ENCODE assay signal across 20 cellular contexts in genomic region chr7:149732111-149732561, GRCh38. TPM values are rescaled to one million over a fixed set of nuclear protein-coding genes. Genes with fewer than 3 reads are reported as not detected.
"Had no signal": no experiment of that assay in that cellular context is flagged by ENCODE, and none has a peak within 500 bp of the region (broad histone marks: within the 10 kb centered on the region; RNA-seq: fewer than 3 reads in every experiment).

No MANE protein-coding gene starts in this region.

- H3K4me1 ChIP-seq: adrenal gland, left lung, uterus had no signal

- DNase-seq: activated CD4-positive, alpha-beta memory T cell treated with anti-CD3 and anti-CD28 coated beads, Interleukin-2, amount 10 ng/mL, durations not matched to agents 7 days and 5 days; activated CD4-positive, alpha-beta T cell treated with anti-CD3 and anti-CD28 coated beads for 4 hours; activated T-cell treated with anti-CD3 and anti-CD28 coated beads, Interleukin-2, amount 50 U/mL, for 24 hours; adrenal gland; foreskin fibroblast; glutamatergic neuron; hypothalamus; mucosa of descending colon; naive B cell; stimulated activated naive CD4-positive, alpha-beta T cell treated with Interleukin-2 at 50 U/mL for 16 hours; uterus had no signal

- H3K27me3 Mint-ChIP-seq: memory B cell, naive B cell had no signal

- H3K9me3 ChIP-seq: adrenal gland, left lung, mucosa of descending colon, ovary, tibial artery, uterus had no signal

- H3K4me3 ChIP-seq: adrenal gland, left lung, mucosa of descending colon, ovary, SK-N-MC, tibial artery, uterus had no signal

- H3K27ac Mint-ChIP-seq: activated B cell treated with CpG ODN at 0.5 μM for 24 hours; activated CD4-positive, alpha-beta memory T cell treated with anti-CD3 and anti-CD28 coated beads, Interleukin-2, amount 10 ng/mL, durations not matched to agents 7 days and 5 days; activated naive CD4-positive, alpha-beta T cell treated with anti-CD3 and anti-CD28 coated beads, Interleukin-2, amount 50 U/mL, for 24 hours; activated T-cell treated with anti-CD3 and anti-CD28 coated beads, Interleukin-2, amount 50 U/mL, for 24 hours; activated T-helper 2 cell treated with anti-CD3 and anti-CD28 coated beads, Interferon-gamma antibody, Interleukin-2, Interleukin-4, amounts not matched to agents 10 μg/mL and 5 μg/mL and 100 μg/mL, durations not matched to agents 14 hours and 24 hours and 36 hours; memory B cell had no signal

- ATAC-seq: left lung, mucosa of descending colon had no signal

- H3K4me1 Mint-ChIP-seq: activated CD4-positive, alpha-beta memory T cell treated with anti-CD3 and anti-CD28 coated beads, Interleukin-2, amount 10 ng/mL, durations not matched to agents 7 days and 5 days had no signal

- H3K27ac ChIP-seq: adrenal gland, epithelial cell of prostate, left lung, ovary, SK-N-MC, tibial artery, uterus had no signal

- H3K4me3 Mint-ChIP-seq: activated B cell treated with CpG ODN at 0.5 μM for 24 hours; activated CD4-positive, alpha-beta memory T cell treated with anti-CD3 and anti-CD28 coated beads, Interleukin-2, amount 10 ng/mL, durations not matched to agents 7 days and 5 days; activated naive CD4-positive, alpha-beta T cell treated with anti-CD3 and anti-CD28 coated beads, Interleukin-2, amount 50 U/mL, for 24 hours; activated T-cell treated with anti-CD3 and anti-CD28 coated beads, Interleukin-2, amount 50 U/mL, for 24 hours; memory B cell; naive B cell had no signal

- H3K9me3 Mint-ChIP-seq: activated B cell treated with CpG ODN at 0.5 μM for 24 hours; activated CD4-positive, alpha-beta memory T cell treated with anti-CD3 and anti-CD28 coated beads, Interleukin-2, amount 10 ng/mL, durations not matched to agents 7 days and 5 days; activated naive CD4-positive, alpha-beta T cell treated with anti-CD3 and anti-CD28 coated beads, Interleukin-2, amount 50 U/mL, for 24 hours; activated T-cell treated with anti-CD3 and anti-CD28 coated beads, Interleukin-2, amount 50 U/mL, for 24 hours; activated T-helper 2 cell treated with anti-CD3 and anti-CD28 coated beads, Interferon-gamma antibody, Interleukin-2, Interleukin-4, amounts not matched to agents 10 μg/mL and 5 μg/mL and 100 μg/mL, durations not matched to agents 14 hours and 24 hours and 36 hours; memory B cell; naive B cell had no signal

- H3K27me3 ChIP-seq: adrenal gland, ovary, tibial artery, uterus had no signal

- H3K36me3 ChIP-seq: ovary, uterus had no signal

RNA-seq across cellular contexts. Expression of gene ZNF467, which starts 41.3 kb away (rescaled TPM):
- total RNA-seq: activated T-helper 2 cell treated with anti-CD3 and anti-CD28 coated beads, Interferon-gamma antibody, Interleukin-2, Interleukin-4, amounts not matched to agents 10 μg/mL and 5 μg/mL and 100 μg/mL, durations not matched to agents 14 hours and 24 hours and 36 hours had no signal
